In the genomic region with DNA sequence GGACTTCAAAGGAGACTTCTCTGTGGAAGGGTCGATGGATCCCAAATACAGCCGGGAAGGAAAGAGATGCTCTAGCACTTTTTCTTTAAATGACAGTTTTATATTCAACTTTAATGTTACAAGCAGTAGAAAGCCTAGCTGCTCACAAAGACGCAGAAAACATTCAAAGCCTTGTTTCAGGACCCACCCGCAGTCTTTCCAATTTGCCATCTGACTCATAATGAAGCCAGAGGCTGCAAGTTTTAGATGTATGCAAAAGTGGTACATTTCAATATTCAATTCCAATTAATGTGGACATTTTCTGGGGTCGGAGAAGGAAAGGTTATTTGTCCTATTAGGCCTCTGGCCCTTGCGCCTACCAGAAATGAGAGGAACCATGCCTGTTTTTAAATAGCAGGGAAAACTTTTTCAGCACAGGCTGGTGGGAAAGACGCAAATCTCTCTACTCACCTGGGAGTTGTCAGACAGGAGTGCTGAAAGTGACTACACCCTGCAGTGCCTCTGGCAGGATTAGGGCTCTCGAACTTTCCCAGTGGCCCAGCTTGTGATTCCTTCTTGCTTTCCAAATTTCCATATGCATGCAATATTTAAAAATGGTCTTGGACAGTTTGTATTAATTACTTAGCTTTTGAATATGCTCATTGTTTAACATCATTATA, we compare ENCODE assay signal across 17 cellular contexts.
DNase-seq lines count a peak whose midpoint lies in the region; ATAC-seq and TF ChIP-seq lines count a peak whose summit lies in the region.
"Had no signal": no experiment of that assay in that cellular context is flagged by ENCODE, and none has a peak within 500 bp of the region (broad histone marks: within the 10 kb centered on the region; RNA-seq: fewer than 3 reads in every experiment).

No MANE protein-coding gene starts in this region.

- H3K79me2 ChIP-seq in mammary epithelial cell (ENCODE audit: insufficient read depth, low read length), result no peaks in the 10 kb centered on the region

- H2AFZ ChIP-seq in mammary epithelial cell (ENCODE audit: low read depth, low read length), result peak overlapping the region; percentile 22

- H3K9ac ChIP-seq in mammary epithelial cell (ENCODE audit: insufficient read depth, low read length) (no peak overlapping the region), rectal smooth muscle tissue (ENCODE audit: low read length) (no peak overlapping the region)

- 66% methylated on average over 8 of the region's 8 CpGs for WGBS in mammary epithelial cell (ENCODE audit: low coverage, missing lambda C conversion rate)

- intact Hi-C loops in mammary epithelial cell (cut with micrococcal nuclease), result no loop called here

- no peaks in the 10 kb centered on the region for H3K27me3 ChIP-seq in mammary epithelial cell (ENCODE audit: insufficient read depth, low read length)
- no peaks in the 10 kb centered on the region for H3K27me3 ChIP-seq in rectal smooth muscle tissue (ENCODE audit: control insufficient read depth, insufficient read depth, low read length)

- H3K4me2 ChIP-seq in mammary epithelial cell (ENCODE audit: insufficient read depth, low read depth, low read length), result no peak overlapping the region

- no peak for TF ChIP-seq CTCF in mammary epithelial cell (conservative IDR thresholded peaks at IDR 0.05 in 1 of 2, IDR thresholded peaks at IDR 0.05 in 1 of 2; ENCODE audit: extremely low read depth in 1 of 2, insufficient read depth in 1 of 2, low read depth in 1 of 2, low read length in 2 of 2)

- ATAC-seq in HG02885 (IDR thresholded peaks at IDR 0.05; ENCODE audit: poor library complexity, unreplicated experiment), result peak; percentile 60
- ATAC-seq: right cardiac atrium; stimulated activated memory B cell treated with anti-CD40 and anti-IgM and Interleukin-4, amounts not matched to agents 10 μg/mL and 1 μg/mL and 100 μg/mL, for 72 hours had no signal

- dilution Hi-C loops in mammary epithelial cell (cut with HindIII; ENCODE audit: low sequenced_read_pairs), result no loop called here

- no peak overlapping the region for H3K27ac ChIP-seq in mammary epithelial cell (ENCODE audit: insufficient read depth, low read depth, low read length)
- H3K27ac ChIP-seq in rectal smooth muscle tissue (ENCODE audit: low read depth, low read length), result peak overlapping the region; percentile 76
- H3K27ac ChIP-seq: WERI-Rb-1 had no signal

- H3K4me3 ChIP-seq in mammary epithelial cell (replicated peaks in 1 of 3; ENCODE audit: insufficient read depth in 1 of 3, low read depth in 2 of 3, low read length in 3 of 3), result no peak overlapping the region
- no peak overlapping the region for H3K4me3 ChIP-seq in rectal smooth muscle tissue (ENCODE audit: low read length)
- H3K4me3 ChIP-seq: lung had no signal

- CTCF ChIA-PET in mammary epithelial cell (lab: Charles Lee; ENCODE audit: low non-redundant PET), result no interaction called here

- H4K20me1 ChIP-seq in mammary epithelial cell (ENCODE audit: insufficient read depth, low read length), result no peaks in the 10 kb centered on the region

- no TSS peak for BruUV-seq in mammary epithelial cell (replicated peaks; lab: Mats Ljungman, UMichigan)

- DNase-seq in activated CD4-positive, alpha-beta T cell treated with anti-CD3 and anti-CD28 coated beads for 48 hours, result peak; percentile 7
- no peak for DNase-seq in activated CD4-positive, alpha-beta T cell treated with anti-CD3 and anti-CD28 coated beads, Interleukin-2, amount 50 U/mL, for 1 hour
- DNase-seq in mammary epithelial cell (peak; percentile 27), NCI-H2107 (lab: John Stamatoyannopoulos, UW) (no peak), cerebellar nuclear complex (lab: John Stamatoyannopoulos, UW) (no peak)
- no peak for DNase-seq in effector CD4-positive, alpha-beta T cell
- DNase-seq: CD4-positive, alpha-beta T cell; EL; erythroblast; MV-4-11; NK-92 treated with Interleukin-12 subunit alpha and Interleukin-12 subunit beta, amount 100 ng/mL, for 24 hours; WERI-Rb-1 had no signal

- H3K9me3 ChIP-seq in mammary epithelial cell (replicated peaks; ENCODE audit: insufficient read depth, low read length), result no peaks in the 10 kb centered on the region

- peaks cover 10% of the 10 kb centered on the region for H3K4me1 ChIP-seq in mammary epithelial cell (ENCODE audit: insufficient read depth, low read length)
- peaks cover 17% of the 10 kb centered on the region for H3K4me1 ChIP-seq in rectal smooth muscle tissue (ENCODE audit: control insufficient read depth, insufficient read depth, low read length)

- H3K36me3 ChIP-seq in mammary epithelial cell (ENCODE audit: insufficient read depth, low read length), result no peaks in the 10 kb centered on the region
- H3K36me3 ChIP-seq in rectal smooth muscle tissue (ENCODE audit: control insufficient read depth, insufficient read depth, low read length), result no peaks in the 10 kb centered on the region
- H3K36me3 ChIP-seq: WERI-Rb-1 had no signal

- in situ Hi-C loops in mammary epithelial cell (cut with MboI; ENCODE audit: low sequenced_read_pairs in 2 of 2), result no loop called here

Comparison
In these comparisons a context has a peak if more than half of its experiments do, and no peak if none do; other contexts are left out.
1. DNase-seq: peak in activated CD4-positive, alpha-beta T cell treated with anti-CD3 and anti-CD28 coated beads for 48 hours (single experiment) and mammary epithelial cell (single experiment); none in activated CD4-positive, alpha-beta T cell treated with anti-CD3 and anti-CD28 coated beads, Interleukin-2, amount 50 U/mL, for 1 hour (single experiment), NCI-H2107 (single experiment), effector CD4-positive, alpha-beta T cell (single experiment) and cerebellar nuclear complex (0 of 2).